Comparison of ENCODE assay signal across 8 cellular contexts in the genomic region with DNA sequence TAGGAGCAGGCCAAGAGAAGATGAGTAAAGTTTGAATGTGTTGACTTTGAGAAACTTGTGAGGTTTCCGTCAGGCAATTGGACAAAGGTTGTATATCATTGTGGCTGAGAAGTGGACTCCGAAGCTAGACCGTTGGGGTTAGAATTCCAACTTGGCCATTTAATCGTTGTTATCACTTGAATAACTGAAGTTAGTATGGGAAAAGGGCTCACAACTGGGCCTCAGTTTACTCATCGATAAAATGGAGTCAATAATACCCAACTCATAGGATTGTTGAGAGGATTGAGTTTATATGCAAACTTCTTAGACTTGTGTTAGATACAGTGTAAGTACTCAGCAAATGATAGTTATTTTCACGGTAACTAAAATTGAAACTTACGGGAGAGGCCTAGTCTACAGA. TPM values are rescaled to one million over a fixed set of nuclear protein-coding genes. Genes with fewer than 3 reads are reported as not detected.
A peak's percentile ranks its signal among the peaks of the same experiment; 100 is the strongest.
DNase-seq lines count a peak whose midpoint lies in the region; ATAC-seq and TF ChIP-seq lines count a peak whose summit lies in the region.

No MANE protein-coding gene starts in this region.

- H3K79me2 ChIP-seq in OCI-LY3 (ENCODE audit: low read length), result peaks cover 87% of the 10 kb centered on the region

- CTCF ChIA-PET in CD8-positive, alpha-beta memory T cell (lab: Charles Lee), result no interaction called here

- H3K27me3 Mint-ChIP-seq in CD8-positive, alpha-beta memory T cell, result no peaks in the 10 kb centered on the region

- no peaks in the 10 kb centered on the region for H3K9me3 ChIP-seq in CD8-positive, alpha-beta memory T cell (ENCODE audit: low read length)
- H3K9me3 ChIP-seq in OCI-LY3 (ENCODE audit: insufficient read depth, low read length) (no peaks in the 10 kb centered on the region), ovary (no peaks in the 10 kb centered on the region)

- WGBS in ovary, 3 donors, result 6 to 19% (median 7%) methylated on average over 7 of the region's 7 CpGs

- intact Hi-C loops in ovary (cut with DNase I), result no loop called here

- DNase-seq in CD8-positive, alpha-beta memory T cell, result no peak
- no peak for DNase-seq in epithelial cell of proximal tubule (ENCODE audit: low read depth)
- DNase-seq in ovary, result no peak
- no peak for DNase-seq in RKO (ENCODE audit: low spot score)
- DNase-seq in activated effector memory CD4-positive, alpha-beta T cell treated with anti-CD3 and anti-CD28 coated beads, Interleukin-2, amount 50 U/mL, for 16 hours, result no peak

- no peak for TF ChIP-seq CTCF in OCI-LY3 (IDR thresholded peaks at IDR 0.05; ENCODE audit: low read depth, low read length)
- no peak for TF ChIP-seq CTCF in epithelial cell of proximal tubule (conservative IDR thresholded peaks at IDR 0.05; ENCODE audit: low read depth, low read length)
- no peak for TF ChIP-seq CTCF in ovary (IDR thresholded peaks at IDR 0.05)

- H3K36me3 Mint-ChIP-seq in CD8-positive, alpha-beta memory T cell, result peaks cover 0 to 59% (median 3%) of the 10 kb centered on the region in 3 donors

- H3K27ac Mint-ChIP-seq in CD8-positive, alpha-beta memory T cell, result peak overlapping the region; percentile 56 to 99 (median 95)

- peaks cover 29% of the 10 kb centered on the region for H3K4me1 ChIP-seq in CD8-positive, alpha-beta memory T cell (ENCODE audit: insufficient read depth, low read length)
- peaks cover 26% of the 10 kb centered on the region for H3K4me1 ChIP-seq in OCI-LY3 (ENCODE audit: low read length)
- peaks cover 4% of the 10 kb centered on the region for H3K4me1 ChIP-seq in ovary (ENCODE audit: insufficient read depth)

- peak overlapping the region; percentile 89 for H3K9ac ChIP-seq in OCI-LY3 (ENCODE audit: low read length)

- H3K4me1 Mint-ChIP-seq in CD8-positive, alpha-beta memory T cell, result peaks cover 50 to 59% (median 56%) of the 10 kb centered on the region in 3 donors

- H3K9me3 Mint-ChIP-seq in CD8-positive, alpha-beta memory T cell, result no peaks in the 10 kb centered on the region

- peak overlapping the region; percentile 81 for H3K27ac ChIP-seq in CD8-positive, alpha-beta memory T cell (ENCODE audit: low read depth, low read length)
- H3K27ac ChIP-seq in OCI-LY3 (ENCODE audit: low read length) (0 out of 2 replicates have a peak overlapping the region, but pooled peaks have one; percentile 47), ovary (no peak overlapping the region)

- no peak for TF ChIP-seq EP300 in ovary (IDR thresholded peaks at IDR 0.05)

- POLR2A ChIA-PET in CD8-positive, alpha-beta memory T cell (lab: Charles Lee), result interaction anchor here (1.7 kb wide), 1 partner anchor 51 kb away, joined by 4 read pairs; no protein-coding TSS in a partner anchor

- H3K4me2 ChIP-seq in OCI-LY3 (ENCODE audit: low read length), result peak overlapping the region; percentile 89

- H3K27me3 ChIP-seq in CD8-positive, alpha-beta memory T cell (ENCODE audit: insufficient read depth, low read length, poor library complexity, severe bottlenecking), result no peaks in the 10 kb centered on the region
- no peaks in the 10 kb centered on the region for H3K27me3 ChIP-seq in OCI-LY3 (ENCODE audit: low read depth, low read length)
- H3K27me3 ChIP-seq in ovary, result no peaks in the 10 kb centered on the region

- H4K20me1 ChIP-seq in OCI-LY3 (ENCODE audit: insufficient read depth, low read length), result peaks cover 20% of the 10 kb centered on the region

- TF ChIP-seq POLR2A in ovary (IDR thresholded peaks at IDR 0.05), result no peak

- H3K4me3 ChIP-seq in CD8-positive, alpha-beta memory T cell (ENCODE audit: low read length), result peak overlapping the region; percentile 97
- H3K4me3 ChIP-seq in OCI-LY3 (ENCODE audit: low read length) (peak overlapping the region; percentile 91), epithelial cell of proximal tubule (ENCODE audit: low read depth, low read length) (peak overlapping the region; percentile 99), ovary (peak overlapping the region; percentile 83)

- ATAC-seq in esophagus mucosa, result no peak
- ATAC-seq in HG02973 (IDR thresholded peaks at IDR 0.05; ENCODE audit: unreplicated experiment), result no peak

- peak overlapping the region; percentile 84 to 99 (median 93) for H3K4me3 Mint-ChIP-seq in CD8-positive, alpha-beta memory T cell

- peaks cover 21% of the 10 kb centered on the region for H3K36me3 ChIP-seq in CD8-positive, alpha-beta memory T cell (ENCODE audit: insufficient read depth, low read length)
- peaks cover 31% of the 10 kb centered on the region for H3K36me3 ChIP-seq in OCI-LY3 (replicated peaks; ENCODE audit: low read depth, low read length)
- no peaks in the 10 kb centered on the region for H3K36me3 ChIP-seq in ovary

- H2AFZ ChIP-seq in OCI-LY3 (ENCODE audit: low read depth, low read length), result no peak overlapping the region

RNA-seq across cellular contexts. Expression of a gene that starts 0.8 kb away (rescaled TPM):
- 100 to 1,000 TPM; 162 to 166 TPM for total RNA-seq in CD8-positive, alpha-beta memory T cell
- 218 TPM for polyA plus RNA-seq in CD8-positive, alpha-beta memory T cell
- 352 and 491 TPM in 2 replicates for total RNA-seq in epithelial cell of proximal tubule
- total RNA-seq in ovary, result 100 to 1,000 TPM in 2 of 7 donors, 10 to 100 TPM in 5; 61.6 to 142 (median 75.3) TPM
- 100 to 1,000 TPM in 1 of 2 donors, 10 to 100 TPM in 1; 88.4 to 146 TPM for polyA plus RNA-seq in ovary
- total RNA-seq in esophagus mucosa, result 113 TPM

RNA-seq across cellular contexts. Expression of a gene that starts 0.9 kb away (rescaled TPM):
- 10 to 100 TPM; 18.6 to 19.4 TPM for total RNA-seq in CD8-positive, alpha-beta memory T cell
- 8.8 TPM for polyA plus RNA-seq in CD8-positive, alpha-beta memory T cell
- total RNA-seq in epithelial cell of proximal tubule (7.3 and 12.0 TPM in 2 replicates), ovary (10 to 100 TPM in 3 of 7 donors, 1 to 10 TPM in 4; 8.4 to 13.3 (median 9.9) TPM), esophagus mucosa (7.5 TPM)
- 10 to 100 TPM; 10.8 to 12.8 TPM for polyA plus RNA-seq in ovary

RNA-seq across cellular contexts. Expression of a gene that starts 52.2 kb away (rescaled TPM):
- total RNA-seq in CD8-positive, alpha-beta memory T cell, result 100 to 1,000 TPM; 121 TPM
- 78.0 TPM for polyA plus RNA-seq in CD8-positive, alpha-beta memory T cell
- total RNA-seq in epithelial cell of proximal tubule (58.2 and 62.0 TPM in 2 replicates), ovary (10 to 100 TPM; 29.2 to 80.1 (median 69.8) TPM), esophagus mucosa (54.2 TPM)
- polyA plus RNA-seq in ovary, result 10 to 100 TPM; 55.7 to 87.8 TPM

Comparison
In these comparisons a context has a peak if more than half of its experiments do, and no peak if none do; other contexts are left out.
1. H3K27ac ChIP-seq: peak in CD8-positive, alpha-beta memory T cell (single experiment) and OCI-LY3 (single experiment); none in ovary (0 of 2).
2. Peak in every context shown above with its lines, with median percentiles within 50 percentile points of each other: H3K4me3 ChIP-seq.